Comparison of ENCODE assay signal across 11 cellular contexts in genomic region chr6:53043626-53044025, GRCh38. TPM values are rescaled to one million over a fixed set of nuclear protein-coding genes. Genes with fewer than 3 reads are reported as not detected.
A peak's percentile ranks its signal among the peaks of the same experiment; 100 is the strongest.
DNase-seq lines count a peak whose midpoint lies in the region; ATAC-seq and TF ChIP-seq lines count a peak whose summit lies in the region.
"Had no signal": no experiment of that assay in that cellular context is flagged by ENCODE, and none has a peak within 500 bp of the region (broad histone marks: within the 10 kb centered on the region; RNA-seq: fewer than 3 reads in every experiment).

No MANE protein-coding gene starts in this region.

- TF ChIP-seq CTCF in WTC11 (IDR thresholded peaks at IDR 0.05), result no peak

- H3K36me3 Mint-ChIP-seq in activated T-cell treated with anti-CD3 and anti-CD28 coated beads, Interleukin-2, amount 50 U/mL, for 24 hours (ENCODE audit: low read depth), result peaks cover 28% of the 10 kb centered on the region
- H3K36me3 Mint-ChIP-seq in WTC11, result peaks cover 25% of the 10 kb centered on the region

- no peaks in the 10 kb centered on the region for H3K9me3 ChIP-seq in stomach smooth muscle (ENCODE audit: control insufficient read depth in 2 of 2, low read length in 2 of 2)

- POLR2A ChIA-PET in WTC11 (lab: Charles Lee), result interaction anchor here (0.8 kb wide), 1 partner anchor 48 kb away, joined by 3 read pairs; the partner anchor contains the start of gene GSTA4

- H3K27me3 ChIP-seq in stomach smooth muscle (ENCODE audit: control insufficient read depth in 1 of 2, insufficient read depth in 2 of 2, low read length in 2 of 2), result no peaks in the 10 kb centered on the region

- H3K27ac ChIP-seq in stomach smooth muscle (ENCODE audit: low read length), result peak overlapping the region; percentile 4

- no peak overlapping the region for H3K9ac ChIP-seq in stomach smooth muscle (ENCODE audit: low read length in 2 of 2)

- DNase-seq in activated T-cell treated with anti-CD3 and anti-CD28 coated beads, Interleukin-2, amount 50 U/mL, for 24 hours, result no peak
- DNase-seq in activated T-cell treated with anti-CD3 and anti-CD28 coated beads for 4 hours, result no peak
- no peak for DNase-seq in WTC11 (ENCODE audit: low spot score)
- peak; percentile 16 for DNase-seq in iPS-NIHi11 (ENCODE audit: low spot score)
- DNase-seq: activated CD4-positive, CD25-positive, alpha-beta regulatory T cell; KBM-7 had no signal

- H3K4me3 ChIP-seq in stomach smooth muscle (ENCODE audit: low read length in 2 of 2), result no peak overlapping the region

- peaks cover 14% of the 10 kb centered on the region for H3K4me1 Mint-ChIP-seq in activated T-cell treated with anti-CD3 and anti-CD28 coated beads, Interleukin-2, amount 50 U/mL, for 24 hours (ENCODE audit: low read depth)
- H3K4me1 Mint-ChIP-seq in WTC11, result peaks cover 19% of the 10 kb centered on the region

- peak overlapping the region; percentile 28 for H3K27ac Mint-ChIP-seq in activated T-cell treated with anti-CD3 and anti-CD28 coated beads, Interleukin-2, amount 50 U/mL, for 24 hours
- H3K27ac Mint-ChIP-seq in WTC11, result no peak overlapping the region
- H3K27ac Mint-ChIP-seq: activated T-helper 1 cell treated with anti-CD3 and anti-CD28 coated beads, Interleukin-12 subunit alpha, Interleukin-12 subunit beta, Interleukin-2, Interleukin-4 antibody, amounts not matched to agents 30 ng/mL and 10 ng/mL and 1 ng/mL, durations not matched to agents 14 hours and 24 hours and 36 hours had no signal

- H3K4me1 ChIP-seq in stomach smooth muscle (ENCODE audit: control insufficient read depth, insufficient read depth, low read length), result peaks cover 15% of the 10 kb centered on the region

- H3K4me3 Mint-ChIP-seq in activated T-cell treated with anti-CD3 and anti-CD28 coated beads, Interleukin-2, amount 50 U/mL, for 24 hours, result no peak overlapping the region
- no peak overlapping the region for H3K4me3 Mint-ChIP-seq in WTC11
- H3K4me3 Mint-ChIP-seq: activated T-helper 1 cell treated with anti-CD3 and anti-CD28 coated beads, Interleukin-12 subunit alpha, Interleukin-12 subunit beta, Interleukin-2, Interleukin-4 antibody, amounts not matched to agents 30 ng/mL and 10 ng/mL and 1 ng/mL, durations not matched to agents 14 hours and 24 hours and 36 hours had no signal

- ATAC-seq in WTC11 (peak; percentile 64), HG02970 (IDR thresholded peaks at IDR 0.05; ENCODE audit: low FRiP score, unreplicated experiment) (no peak), GM21526 (IDR thresholded peaks at IDR 0.05; ENCODE audit: low FRiP score, unreplicated experiment) (no peak), HG03135 (IDR thresholded peaks at IDR 0.05; ENCODE audit: unreplicated experiment) (no peak)

- CTCF ChIA-PET in WTC11 (lab: Charles Lee), result interaction anchor here (0.6 to 2.0 kb wide), 4 partner anchors 46 to 348 kb away, joined by 3 to 7 read pairs (median 4); partner anchors contain the start of gene GSTA4

- no peaks in the 10 kb centered on the region for H3K27me3 Mint-ChIP-seq in activated T-cell treated with anti-CD3 and anti-CD28 coated beads, Interleukin-2, amount 50 U/mL, for 24 hours
- no peaks in the 10 kb centered on the region for H3K27me3 Mint-ChIP-seq in WTC11 (ENCODE audit: low read depth)

- no peaks in the 10 kb centered on the region for H3K9me3 Mint-ChIP-seq in activated T-cell treated with anti-CD3 and anti-CD28 coated beads, Interleukin-2, amount 50 U/mL, for 24 hours
- no peaks in the 10 kb centered on the region for H3K9me3 Mint-ChIP-seq in WTC11
- H3K9me3 Mint-ChIP-seq: activated T-helper 1 cell treated with anti-CD3 and anti-CD28 coated beads, Interleukin-12 subunit alpha, Interleukin-12 subunit beta, Interleukin-2, Interleukin-4 antibody, amounts not matched to agents 30 ng/mL and 10 ng/mL and 1 ng/mL, durations not matched to agents 14 hours and 24 hours and 36 hours had no signal

- H3K36me3 ChIP-seq in stomach smooth muscle (ENCODE audit: control insufficient read depth in 2 of 2, insufficient read depth in 2 of 2, low read length in 2 of 2), result peaks cover 19 to 26% of the 10 kb centered on the region in 2 donors

TF ChIP-seq in WTC11, 78 proteins besides CTCF, POLR2A, EP300 and RAD21 (continues in another document):
- TF ChIP-seq ZNF232 (CRISPR knock-in tag; IDR thresholded peaks at IDR 0.05) (no peak), HMGA2 (CRISPR knock-in tag; IDR thresholded peaks at IDR 0.05) (no peak), AFF4 (CRISPR knock-in tag; IDR thresholded peaks at IDR 0.05; ENCODE audit: borderline replicate concordance) (no peak), ZNF532 (CRISPR knock-in tag; IDR thresholded peaks at IDR 0.05; ENCODE audit: borderline replicate concordance) (no peak), NR3C1 (CRISPR knock-in tag; conservative IDR thresholded peaks at IDR 0.05; ENCODE audit: low read depth) (no peak), JAZF1 (CRISPR knock-in tag; IDR thresholded peaks at IDR 0.05) (no peak), CBFB (CRISPR knock-in tag; IDR thresholded peaks at IDR 0.05; ENCODE audit: low read depth) (no peak), USF1 (CRISPR knock-in tag; IDR thresholded peaks at IDR 0.05) (no peak)

RNA-seq across cellular contexts. Expression of gene CILK1, which starts 18.0 kb away (rescaled TPM):
- total RNA-seq in WTC11 (2021), result 7.7 to 8.7 TPM (median 8.2 TPM) in 3 replicates

RNA-seq across cellular contexts. Expression of gene FBXO9, which starts 21.6 kb away (rescaled TPM):
- 44.5 to 54.4 TPM (median 48.1 TPM) in 3 replicates for total RNA-seq in WTC11 (2021)

RNA-seq across cellular contexts. Expression of gene GSTA4, which starts 48.5 kb away (rescaled TPM):
- total RNA-seq in WTC11 (2021), result 12.6 to 24.6 TPM (median 23.1 TPM) in 3 replicates
